8 cellular contexts compared by ENCODE assay signal in the genomic region with DNA sequence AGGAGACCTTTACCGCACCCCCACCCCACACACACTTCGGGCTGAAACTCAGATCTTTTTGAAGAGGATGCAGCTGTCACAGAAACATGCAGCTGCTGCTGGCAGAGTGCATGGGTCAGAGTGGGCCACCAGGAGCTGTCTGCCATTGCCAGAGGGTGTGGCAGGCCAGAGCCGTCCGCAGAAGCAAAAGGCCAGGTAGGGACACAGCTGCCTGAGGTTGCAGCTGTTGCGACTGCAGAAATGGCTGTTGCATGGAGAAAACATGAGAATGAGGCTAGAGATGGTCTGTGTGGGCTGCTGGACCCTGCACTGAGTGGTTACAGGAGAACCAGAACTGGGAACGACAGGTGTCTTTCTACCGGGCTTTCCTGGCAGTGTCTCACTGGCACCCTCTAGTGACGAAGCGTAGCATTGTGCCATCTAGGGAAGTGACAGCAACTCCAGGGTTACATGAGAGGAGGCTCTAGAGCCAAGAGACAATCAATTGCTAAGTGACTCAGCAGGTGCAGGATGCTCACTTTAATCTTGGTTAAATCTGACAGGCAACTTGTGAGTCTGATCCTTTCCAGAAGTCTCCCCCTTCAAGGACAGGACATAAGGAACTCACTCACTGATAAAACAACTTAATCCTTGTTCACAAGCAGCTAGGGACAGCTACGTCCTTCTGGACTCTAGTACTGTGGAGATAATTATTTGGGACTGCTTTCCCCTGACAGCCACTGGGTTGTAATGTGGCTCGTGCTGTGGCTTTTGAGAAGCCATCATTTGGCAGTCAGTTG. TPM values are rescaled to one million over a fixed set of nuclear protein-coding genes. Genes with fewer than 3 reads are reported as not detected.
DNase-seq lines count a peak whose midpoint lies in the region; FAIRE-seq and TF ChIP-seq lines count a peak whose summit lies in the region.

No MANE protein-coding gene starts in this region.

- TF ChIP-seq CTCF in HFFc6 (IDR thresholded peaks at IDR 0.05) (peak; percentile 94), cardiac muscle cell (IDR thresholded peaks at IDR 0.05; ENCODE audit: low read depth, low read length) (peak; percentile 99), prostate gland (IDR thresholded peaks at IDR 0.05) (peak; percentile 79 to 89 (median 83))

- H3K27ac ChIP-seq in cardiac muscle cell, result peak overlapping the region; percentile 55
- no peak overlapping the region for H3K27ac ChIP-seq in prostate gland

- DNase-seq in HFFc6, result peak; percentile 57
- peak; percentile 30 for DNase-seq in NCI-H1092 (lab: John Stamatoyannopoulos, UW)
- DNase-seq in SKM-1 treated with dmso at 0.1 percent for 144 hours (lab: John Stamatoyannopoulos, UW; ENCODE audit: unreplicated experiment), result peak; percentile 51
- DNase-seq in cardiac muscle cell (ENCODE audit: low read depth in 1 of 2, low spot score in 1 of 2), result peak; percentile 73 to 87
- DNase-seq in prostate gland (ENCODE audit: low spot score), result peak; percentile 74
- peak; percentile 85 for DNase-seq in urothelium cell line (ENCODE audit: low spot score)

- peak overlapping the region; percentile 0; the same call in 1 of the 2 replicates for H3K9ac ChIP-seq in ES-I3 (ENCODE audit: low read depth, low read length)

- WGBS in prostate gland, result 21% methylated on average over 11 of the region's 11 CpGs

- no peak overlapping the region for H3K27ac Mint-ChIP-seq in HFFc6
- peak overlapping the region; percentile 83 for H3K27ac Mint-ChIP-seq in activated naive CD8-positive, alpha-beta T cell

- H3K4me1 ChIP-seq in ES-I3 (ENCODE audit: insufficient read depth, low read length) (peaks cover 22% of the 10 kb centered on the region), cardiac muscle cell (ENCODE audit: low read depth) (peaks cover 12% of the 10 kb centered on the region), prostate gland (replicated peaks) (no peaks in the 10 kb centered on the region)

- H3K27me3 ChIP-seq in cardiac muscle cell, result no peaks in the 10 kb centered on the region
- H3K27me3 ChIP-seq in prostate gland (replicated peaks; ENCODE audit: insufficient read depth), result no peaks in the 10 kb centered on the region

- no peak overlapping the region for H3K4me3 Mint-ChIP-seq in HFFc6
- no peak overlapping the region for H3K4me3 Mint-ChIP-seq in activated naive CD8-positive, alpha-beta T cell

- H3K4me3 ChIP-seq in cardiac muscle cell, result no peak overlapping the region
- no peak overlapping the region for H3K4me3 ChIP-seq in prostate gland

- H3K9me3 Mint-ChIP-seq in HFFc6, result peaks cover 10% of the 10 kb centered on the region
- no peaks in the 10 kb centered on the region for H3K9me3 Mint-ChIP-seq in activated naive CD8-positive, alpha-beta T cell (ENCODE audit: low read depth)

- no peak for FAIRE-seq in urothelium cell line (lab: Jason Lieb, UNC)

- peaks cover 23% of the 10 kb centered on the region for H3K27me3 Mint-ChIP-seq in HFFc6 (ENCODE audit: insufficient read depth)
- no peaks in the 10 kb centered on the region for H3K27me3 Mint-ChIP-seq in activated naive CD8-positive, alpha-beta T cell

- intact Hi-C loops in prostate gland (cut with DNase I), result loop anchor here (1.0 to 5.0 kb wide), 2 partner anchors 86 to 140 kb away; no protein-coding TSS in a partner anchor

- no peaks in the 10 kb centered on the region; the same call in 1 of the 2 replicates for H3K4me1 Mint-ChIP-seq in HFFc6 (ENCODE audit: low read depth)
- peaks cover 24% of the 10 kb centered on the region for H3K4me1 Mint-ChIP-seq in activated naive CD8-positive, alpha-beta T cell (ENCODE audit: low read depth)

- H3K36me3 ChIP-seq in ES-I3 (ENCODE audit: insufficient read depth, low read length) (no peaks in the 10 kb centered on the region), cardiac muscle cell (no peaks in the 10 kb centered on the region), prostate gland (no peaks in the 10 kb centered on the region)

- no peak for TF ChIP-seq POLR2A in prostate gland (IDR thresholded peaks at IDR 0.05)

- peaks cover 8% of the 10 kb centered on the region; the same call in 1 of the 2 replicates for H3K36me3 Mint-ChIP-seq in HFFc6 (ENCODE audit: low read depth)
- peaks cover 3% of the 10 kb centered on the region for H3K36me3 Mint-ChIP-seq in activated naive CD8-positive, alpha-beta T cell

- H3K9me3 ChIP-seq in ES-I3 (ENCODE audit: control insufficient read depth, insufficient read depth, low read length) (no peaks in the 10 kb centered on the region), cardiac muscle cell (ENCODE audit: low read depth) (no peaks in the 10 kb centered on the region), prostate gland (no peaks in the 10 kb centered on the region)

RNA-seq across cellular contexts. Expression of gene SERPINB9, which starts 29.1 kb away (rescaled TPM):
- total RNA-seq in HFFc6 (2021; fragmentation: NEBNext Ultra II Directional; extraction: Animal tissue kit (Norgen Biotek cat#: 25700)), result 1 to 10 TPM in 3 of 6 experiments, under 1 TPM in 3; 0.73 to 1.4 (median 1.1) TPM
- total RNA-seq in cardiac muscle cell (4.5 and 5.4 TPM in 2 replicates), prostate gland (10 to 100 TPM in 1 of 2 donors, 1 to 10 TPM in 1; 3.3 to 50.3 TPM)
- polyA plus RNA-seq in cardiac muscle cell, result 5.3 and 6.6 TPM in 2 replicates

RNA-seq across cellular contexts. Expression of gene SERPINB6, which starts 39.2 kb away (rescaled TPM):
- 100 to 1,000 TPM; 109 to 142 (median 134) TPM for total RNA-seq in HFFc6 (2021; fragmentation: NEBNext Ultra II Directional; extraction: Animal tissue kit (Norgen Biotek cat#: 25700))
- total RNA-seq in cardiac muscle cell (83.4 and 122 TPM in 2 replicates), prostate gland (100 to 1,000 TPM; 155 to 202 TPM)
- polyA plus RNA-seq in cardiac muscle cell, result 91.8 and 118 TPM in 2 replicates

Comparison
In these comparisons a context has a peak if more than half of its experiments do, and no peak if none do; other contexts are left out.
1. DNase-seq: peak in every context shown above with its lines; median percentile 85 in urothelium cell line; 80 in cardiac muscle cell; 74 in prostate gland; 57 in HFFc6; 51 in SKM-1 treated with dmso at 0.1 percent for 144 hours; 30 in NCI-H1092.